In genomic region chr20:1810926-1811620, GRCh38 we compare ENCODE assay signal across 9 cellular contexts.
DNase-seq lines count a peak whose midpoint lies in the region; ATAC-seq, FAIRE-seq and TF ChIP-seq lines count a peak whose summit lies in the region.
"Had no signal": no experiment of that assay in that cellular context is flagged by ENCODE, and none has a peak within 500 bp of the region (broad histone marks: within the 10 kb centered on the region; RNA-seq: fewer than 3 reads in every experiment).

No MANE protein-coding gene starts in this region.

- H3K9me2 ChIP-seq in Karpas-422 (replicated peaks; ENCODE audit: insufficient read depth, low read length) = no peaks in the 10 kb centered on the region

- H3K9ac ChIP-seq in DND-41 (ENCODE audit: low read depth, low read length) (no peak overlapping the region), Karpas-422 (ENCODE audit: low read length) (no peak overlapping the region)

- H2AFZ ChIP-seq in DND-41 (ENCODE audit: low read depth, low read length) (no peak overlapping the region), Karpas-422 (ENCODE audit: low read length) (no peak overlapping the region)

- TF ChIP-seq CTCF in DND-41 (IDR thresholded peaks at IDR 0.05; ENCODE audit: borderline replicate concordance, extremely low read depth, low read length, poor library complexity, severe bottlenecking) (no peak), fibroblast of villous mesenchyme (IDR thresholded peaks at IDR 0.05; ENCODE audit: insufficient read depth, low read depth, low read length) (no peak), pancreas (IDR thresholded peaks at IDR 0.05) (no peak)

- H3K4me1 ChIP-seq in DND-41 (ENCODE audit: insufficient read depth, low read length) (peaks cover 11% of the 10 kb centered on the region; the same call in 1 of the 2 replicates), SJSA1 (replicated peaks) (peaks cover 63% of the 10 kb centered on the region), pancreas (peaks cover 0 to 15% (median 6%) of the 10 kb centered on the region in 3 donors), Karpas-422 (ENCODE audit: low read length) (peaks cover 4% of the 10 kb centered on the region)

- H3K79me2 ChIP-seq in DND-41 (ENCODE audit: insufficient read depth, low read length) (no peaks in the 10 kb centered on the region), Karpas-422 (ENCODE audit: low read length) (no peaks in the 10 kb centered on the region)

- H3K27ac ChIP-seq in DND-41 (ENCODE audit: low read length) = no peak overlapping the region
- peak overlapping the region; percentile 24; the same call in 1 of the 2 replicates for H3K27ac ChIP-seq in SJSA1
- H3K27ac ChIP-seq in pancreas = peak overlapping the region; percentile 49 to 82 (median 66)
- H3K27ac ChIP-seq in Karpas-422 (ENCODE audit: low read length) = no peak overlapping the region

- no peak overlapping the region for H3K4me2 ChIP-seq in DND-41 (ENCODE audit: insufficient read depth, low read length)
- H3K4me2 ChIP-seq in Karpas-422 (ENCODE audit: low read depth, low read length, poor library complexity, severe bottlenecking) = no peak overlapping the region

- H4K20me1 ChIP-seq in DND-41 (ENCODE audit: insufficient read depth, low read length) = 0 out of 2 replicates have a peak, but pooled peaks cover 4% of the 10 kb centered on the region
- H4K20me1 ChIP-seq in Karpas-422 (ENCODE audit: insufficient read depth, low read depth, low read length) = no peaks in the 10 kb centered on the region

- H3K27me3 ChIP-seq in DND-41 (ENCODE audit: insufficient read depth, low read length, poor library complexity) (peaks cover 26% of the 10 kb centered on the region), SJSA1 (replicated peaks) (no peaks in the 10 kb centered on the region), pancreas (no peaks in the 10 kb centered on the region), Karpas-422 (ENCODE audit: low read length) (no peaks in the 10 kb centered on the region; the same call in 1 of the 2 replicates)

- H3K9me3 ChIP-seq in DND-41 (ENCODE audit: insufficient read depth, low read length, severe bottlenecking) (no peaks in the 10 kb centered on the region), SJSA1 (replicated peaks) (no peaks in the 10 kb centered on the region), pancreas (no peaks in the 10 kb centered on the region), Karpas-422 (ENCODE audit: low read length) (no peaks in the 10 kb centered on the region)

- intact Hi-C loops in pancreas (cut with DNase I) = no loop called here

- no peak overlapping the region for H3K4me3 ChIP-seq in DND-41 (ENCODE audit: low read depth in 1 of 2, low read length in 2 of 2)
- H3K4me3 ChIP-seq in SJSA1 = no peak overlapping the region
- H3K4me3 ChIP-seq in fibroblast of villous mesenchyme (ENCODE audit: low read depth, low read length) = no peak overlapping the region
- H3K4me3 ChIP-seq in pancreas = no peak overlapping the region
- H3K4me3 ChIP-seq in Karpas-422 (ENCODE audit: low read length) = no peak overlapping the region

- FAIRE-seq in pancreas (lab: Jason Lieb, UNC) = no peak

- 13 to 14% methylated on average over 7 of the region's 7 CpGs for WGBS in pancreas, 2 donors

- DNase-seq in DND-41 (no peak), SJSA1 (ENCODE audit: low read depth in 1 of 2, low spot score in 2 of 2) (peak in 1 of 2 experiments; percentile 54), fibroblast of villous mesenchyme (ENCODE audit: low read depth) (peak; percentile 53), pancreas (no peak), Karpas-422 (no peak)
- no peak for DNase-seq in stimulated activated CD4-positive, alpha-beta T cell treated with anti-CD3 and anti-CD28 coated beads, Interleukin-1b, Interleukin-23, amount 100 ng/mL, for 48 hours
- DNase-seq in activated CD4-positive, alpha-beta T cell treated with anti-CD3 and anti-CD28 coated beads for 4 hours = no peak
- DNase-seq: activated gamma-delta T cell treated with Interleukin-2 at 50 U/mL for 16 hours had no signal

- ATAC-seq in DND-41 (ENCODE audit: insufficient read depth, low read depth) (peak; percentile 69), pancreas (peak; percentile 13 to 72 (median 58)), HG03025 (IDR thresholded peaks at IDR 0.05; ENCODE audit: low FRiP score, unreplicated experiment) (no peak)

- H3K36me3 ChIP-seq in DND-41 (ENCODE audit: insufficient read depth, low read length) (no peaks in the 10 kb centered on the region), SJSA1 (no peaks in the 10 kb centered on the region), pancreas (no peaks in the 10 kb centered on the region), Karpas-422 (ENCODE audit: insufficient read depth, low read length) (no peaks in the 10 kb centered on the region)

Comparison
In these comparisons a context has a peak if more than half of its experiments do, and no peak if none do; other contexts are left out.
1. H3K27ac ChIP-seq: peak in SJSA1 (single experiment) and pancreas (4 of 4); none in DND-41 (single experiment) and Karpas-422 (single experiment).